ENCODE assay signal across 8 cellular contexts in the genomic region with DNA sequence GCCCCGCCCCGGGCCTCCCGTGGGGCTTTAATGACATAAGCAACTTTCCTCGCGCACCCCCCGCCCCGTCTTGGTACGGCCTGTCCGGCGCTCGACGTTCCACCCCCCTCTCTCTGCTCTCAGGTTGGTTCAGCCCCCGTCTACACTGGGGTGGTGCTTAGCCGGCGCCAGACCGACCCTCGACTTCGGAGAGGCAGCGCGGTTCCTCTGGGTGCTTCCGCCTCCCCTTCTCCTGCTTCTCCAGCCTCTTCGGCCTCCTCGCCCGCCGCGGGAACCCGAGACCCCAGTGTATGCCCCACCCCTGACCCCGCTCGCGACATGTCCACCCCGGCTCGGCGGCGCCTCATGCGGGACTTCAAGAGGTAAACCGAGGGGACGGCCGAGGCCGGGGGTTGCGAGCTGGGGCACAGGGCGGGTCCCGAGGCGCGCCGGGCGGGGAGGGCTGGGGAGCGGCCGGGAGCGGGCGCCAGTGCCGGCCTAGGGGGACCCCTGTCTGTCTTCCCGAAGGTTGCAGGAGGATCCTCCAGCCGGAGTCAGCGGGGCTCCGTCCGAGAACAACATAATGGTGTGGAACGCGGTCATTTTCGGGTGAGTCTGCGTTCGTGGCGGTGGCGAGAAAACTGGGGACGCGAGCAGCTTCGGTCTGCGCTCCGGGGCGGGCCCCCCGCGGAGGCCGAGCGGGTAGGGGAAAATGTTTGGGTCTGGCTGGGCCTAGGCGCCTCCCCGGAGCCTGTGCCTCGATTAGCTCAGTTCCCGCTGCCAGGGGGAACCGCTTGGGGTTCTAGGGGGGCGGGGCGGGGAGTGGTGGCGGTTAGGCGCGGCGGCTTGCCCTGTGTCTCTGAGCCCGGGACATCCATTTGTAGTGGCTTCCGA. TPM values are rescaled to one million over a fixed set of nuclear protein-coding genes. Genes with fewer than 3 reads are reported as not detected.
DNase-seq lines count a peak whose midpoint lies in the region; ATAC-seq and TF ChIP-seq lines count a peak whose summit lies in the region.

A gene (plus strand): TSS at position 170 of the 873 bp plus-strand sequence. CDS start 149 bp downstream, at position 319.

- peaks cover 7% of the 10 kb centered on the region for H3K4me1 Mint-ChIP-seq in endothelial cell (ENCODE audit: unreplicated experiment)
- peaks cover 14% of the 10 kb centered on the region for H3K4me1 Mint-ChIP-seq in mesothelial cell of epicardium

- no peaks in the 10 kb centered on the region for H3K9me2 ChIP-seq in OCI-LY1 (ENCODE audit: low read depth, low read length)

- peak within 1 kb of the TSS; percentile 47 for H3K27ac ChIP-seq in OCI-LY1 (ENCODE audit: low read depth, low read length, poor library complexity, severe bottlenecking)

- H3K79me2 ChIP-seq in OCI-LY1 (ENCODE audit: insufficient read depth, low read length), result peaks cover 9% of the 10 kb centered on the region

- H3K4me1 ChIP-seq in OCI-LY1 (ENCODE audit: insufficient read depth, low read length, severe bottlenecking), result peaks cover 49% of the 10 kb centered on the region

- H3K36me3 ChIP-seq in OCI-LY1 (ENCODE audit: insufficient read depth, low read length), result peaks cover 8% of the 10 kb centered on the region; the same call in 1 of the 2 replicates

- no peak within 1 kb of the TSS for H2AFZ ChIP-seq in OCI-LY1 (ENCODE audit: low read length)

- H3K36me3 Mint-ChIP-seq in endothelial cell (ENCODE audit: low read depth, unreplicated experiment), result no peaks in the 10 kb centered on the region
- H3K36me3 Mint-ChIP-seq in mesothelial cell of epicardium, result peaks cover 6% of the 10 kb centered on the region

- H3K27me3 Mint-ChIP-seq in endothelial cell (ENCODE audit: unreplicated experiment), result no peaks in the 10 kb centered on the region
- no peaks in the 10 kb centered on the region for H3K27me3 Mint-ChIP-seq in mesothelial cell of epicardium (ENCODE audit: low read depth)

- H3K4me3 ChIP-seq in OCI-LY1 (ENCODE audit: low read depth, low read length, poor library complexity, severe bottlenecking), result peak within 1 kb of the TSS; percentile 94

- peak; percentile 66 for ATAC-seq in GM21526 (IDR thresholded peaks at IDR 0.05; ENCODE audit: low FRiP score, unreplicated experiment)

- peak within 1 kb of the TSS; percentile 94 for H3K9ac ChIP-seq in OCI-LY1 (ENCODE audit: low read length)

- TF ChIP-seq CTCF in OCI-LY1 (IDR thresholded peaks at IDR 0.05; ENCODE audit: low read length), result peak; percentile 9; the same call in 1 of the 2 replicates
- peak; percentile 12 for TF ChIP-seq CTCF in endothelial cell (IDR thresholded peaks at IDR 0.05; ENCODE audit: unreplicated experiment)
- TF ChIP-seq CTCF in mesothelial cell of epicardium (IDR thresholded peaks at IDR 0.05; ENCODE audit: unreplicated experiment), result no peak

- H3K4me2 ChIP-seq in OCI-LY1 (ENCODE audit: low read length), result peak within 1 kb of the TSS; percentile 90

- DNase-seq in DMS 273 treated with DMSO at 0.1 percent for 48 hours (lab: John Stamatoyannopoulos, UW), result peak; percentile 81
- DNase-seq in HuH-7.5 (ENCODE audit: low spot score), result peak; percentile 74
- DNase-seq in activated CD8-positive, alpha-beta memory T cell treated with anti-CD3 and anti-CD28 coated beads, Interleukin-2, amount 50 U/mL, for 4 hours, result peak; percentile 86
- peak; percentile 81 for DNase-seq in endothelial cell (ENCODE audit: low spot score)
- peak; percentile 70 to 84 for DNase-seq in mesothelial cell of epicardium (ENCODE audit: low spot score in 2 of 2, unreplicated experiment in 2 of 2)
- DNase-seq in stimulated activated CD8-positive, alpha-beta memory T cell treated with anti-CD3 and anti-CD28 coated beads, Interleukin-15, amount 100 ng/mL, for 48 hours (ENCODE audit: low read depth in 2 of 2), result peak; percentile 73 to 77

- H3K4me3 Mint-ChIP-seq in endothelial cell (ENCODE audit: unreplicated experiment) (peak within 1 kb of the TSS; percentile 96), mesothelial cell of epicardium (peak within 1 kb of the TSS; percentile 91)

- H3K27me3 ChIP-seq in OCI-LY1 (ENCODE audit: insufficient read depth, low read length), result no peaks in the 10 kb centered on the region

- H3K9me3 Mint-ChIP-seq in endothelial cell (ENCODE audit: unreplicated experiment) (no peaks in the 10 kb centered on the region), mesothelial cell of epicardium (peaks cover 21% of the 10 kb centered on the region)

- no peaks in the 10 kb centered on the region for H3F3A ChIP-seq in OCI-LY1 (ENCODE audit: insufficient read depth, low read length)

- no peaks in the 10 kb centered on the region for H3K9me3 ChIP-seq in OCI-LY1 (ENCODE audit: low read length)

- peak within 1 kb of the TSS; percentile 92 for H3K27ac Mint-ChIP-seq in endothelial cell (ENCODE audit: unreplicated experiment)
- H3K27ac Mint-ChIP-seq in mesothelial cell of epicardium, result peak within 1 kb of the TSS; percentile 96

- H4K20me1 ChIP-seq in OCI-LY1 (ENCODE audit: insufficient read depth, low read length), result no peaks in the 10 kb centered on the region

RNA-seq across cellular contexts. Expression of the gene that starts here (rescaled TPM):
- total RNA-seq in endothelial cell (ENCODE audit: unreplicated experiment) (55.9 TPM), mesothelial cell of epicardium (48.8 to 54.1 TPM (median 50.1 TPM) in 3 replicates)

Comparison
In these comparisons a context has a peak if more than half of its experiments do, and no peak if none do; other contexts are left out.
1. Peak in every context shown above with its lines: DNase-seq, ATAC-seq, H3K4me3 ChIP-seq and H3K27ac ChIP-seq.